Comparison of ENCODE assay signal across 8 cellular contexts in the genomic region with DNA sequence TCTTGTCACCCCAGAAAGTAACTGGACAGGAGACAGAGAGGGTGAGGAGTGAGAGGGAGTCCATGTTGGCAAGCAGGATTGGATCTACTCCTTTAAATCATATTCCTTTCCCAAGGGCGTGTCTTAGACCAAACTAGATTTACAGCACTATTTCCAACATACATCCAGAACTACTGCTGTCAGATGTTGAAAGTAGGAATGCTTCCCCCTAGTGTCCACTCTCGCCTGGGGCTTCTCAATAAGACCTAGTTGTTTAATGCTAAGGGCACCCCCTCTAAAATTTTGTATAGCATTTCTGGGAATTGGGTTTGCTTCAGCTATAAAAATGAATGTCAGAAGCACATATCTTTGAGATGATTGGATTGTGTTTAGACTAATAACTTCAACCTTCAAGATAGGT. TPM values are rescaled to one million over a fixed set of nuclear protein-coding genes. Genes with fewer than 3 reads are reported as not detected.
DNase-seq lines count a peak whose midpoint lies in the region; ATAC-seq and TF ChIP-seq lines count a peak whose summit lies in the region.

No MANE protein-coding gene starts in this region.

- H3K4me3 ChIP-seq in AG09309 (ENCODE audit: control insufficient read depth, low read depth, low read length) (no peak overlapping the region), mesenchymal stem cell (ENCODE audit: insufficient read depth in 1 of 2, low read depth in 1 of 2, low read length in 2 of 2) (no peak overlapping the region)

- H2AFZ ChIP-seq in mesenchymal stem cell (ENCODE audit: low read depth, low read length): no peak overlapping the region

- peaks cover 3% of the 10 kb centered on the region for H3K79me1 ChIP-seq in mesenchymal stem cell (replicated peaks; ENCODE audit: low read length, poor library complexity, severe bottlenecking)

- no peak overlapping the region for H2BK120ac ChIP-seq in mesenchymal stem cell (ENCODE audit: low read depth, low read length)

- H3K36me3 ChIP-seq in mesenchymal stem cell (ENCODE audit: control insufficient read depth in 1 of 2, insufficient read depth in 2 of 2, low read depth in 1 of 2, low read length in 2 of 2): peaks cover 3 to 70% of the 10 kb centered on the region in 2 experiments

- H2BK5ac ChIP-seq in mesenchymal stem cell (ENCODE audit: low read depth, low read length, poor library complexity, severe bottlenecking): no peak overlapping the region

- no peak overlapping the region for H3K23ac ChIP-seq in mesenchymal stem cell (ENCODE audit: low read length in 2 of 2)

- peaks cover 0 to 10% of the 10 kb centered on the region in 2 experiments for H3K27me3 ChIP-seq in mesenchymal stem cell (ENCODE audit: control insufficient read depth in 1 of 2, insufficient read depth in 1 of 2, low read length in 2 of 2)

- H3K9me3 ChIP-seq in mesenchymal stem cell (ENCODE audit: control insufficient read depth, low read length): no peaks in the 10 kb centered on the region

- H4K91ac ChIP-seq in mesenchymal stem cell (ENCODE audit: low read length): no peak overlapping the region

- peak overlapping the region; percentile 12 for H3K9ac ChIP-seq in mesenchymal stem cell (ENCODE audit: low read length)

- H3K4ac ChIP-seq in mesenchymal stem cell (ENCODE audit: low read depth in 1 of 2, low read length in 2 of 2): no peak overlapping the region

- no peaks in the 10 kb centered on the region for H3K4me1 ChIP-seq in mesenchymal stem cell (ENCODE audit: control insufficient read depth, insufficient read depth, low read depth, low read length)

- H3K4me2 ChIP-seq in mesenchymal stem cell (ENCODE audit: low read length, poor library complexity, severe bottlenecking): no peak overlapping the region

- TF ChIP-seq CTCF in AG09309 (IDR thresholded peaks at IDR 0.05; ENCODE audit: control insufficient read depth, insufficient read depth, low read depth, low read length, missing control alignments): peak; percentile 74

- H2AK5ac ChIP-seq in mesenchymal stem cell (ENCODE audit: low read length, severe bottlenecking): no peak overlapping the region

- no peak overlapping the region for H3K27ac ChIP-seq in mesenchymal stem cell (ENCODE audit: low read length, poor library complexity, severe bottlenecking)

- ATAC-seq in HG03025 (IDR thresholded peaks at IDR 0.05; ENCODE audit: low FRiP score, unreplicated experiment): no peak

- DNase-seq in AG09309 (ENCODE audit: low read depth): peak; percentile 34
- peak; percentile 41 for DNase-seq in GM03348 (ENCODE audit: low spot score)
- peak; percentile 51 for DNase-seq in OCI-M1 (lab: John Stamatoyannopoulos, UW)
- DNase-seq in dedifferentiated amniotic fluid mesenchymal stem cell (ENCODE audit: extremely low spot score): peak; percentile 33
- peak; percentile 63 for DNase-seq in mesenchymal stem cell
- DNase-seq in NCI-H1048 (lab: John Stamatoyannopoulos, UW): no peak
- no peak for DNase-seq in DMS79 (lab: John Stamatoyannopoulos, UW)

- H3K18ac ChIP-seq in mesenchymal stem cell (ENCODE audit: low read depth in 1 of 2, low read length in 2 of 2): no peak overlapping the region

- no peak overlapping the region for H2BK12ac ChIP-seq in mesenchymal stem cell (ENCODE audit: low read length in 2 of 2)

- WGBS in mesenchymal stem cell: no CpG with 5 or more reads among the region's 2 CpGs

- no peak overlapping the region for H2BK15ac ChIP-seq in mesenchymal stem cell (ENCODE audit: low read depth, poor library complexity, severe bottlenecking)

- no peak overlapping the region for H4K8ac ChIP-seq in mesenchymal stem cell (ENCODE audit: low read length)

- no peak overlapping the region for H3K14ac ChIP-seq in mesenchymal stem cell (ENCODE audit: low read length in 2 of 2)

RNA-seq across cellular contexts. Expression of a gene that starts 13.3 kb away (rescaled TPM):
- 9.2 TPM for polyA plus RNA-seq in mesenchymal stem cell (2013, experiment 1 of 2)
- 7.8 TPM for polyA plus RNA-seq in mesenchymal stem cell (2013, experiment 2 of 2)

RNA-seq across cellular contexts. Expression of a gene that starts 13.4 kb away (rescaled TPM):
- polyA plus RNA-seq in mesenchymal stem cell (2013, experiment 1 of 2): 6.8 TPM
- 8.0 TPM for polyA plus RNA-seq in mesenchymal stem cell (2013, experiment 2 of 2)

RNA-seq across cellular contexts. Expression of a gene that starts 58.9 kb away (rescaled TPM):
- 23.9 TPM for polyA plus RNA-seq in mesenchymal stem cell (2013, experiment 1 of 2)
- 25.8 TPM for polyA plus RNA-seq in mesenchymal stem cell (2013, experiment 2 of 2)

Comparison
In these comparisons a context has a peak if more than half of its experiments do, and no peak if none do; other contexts are left out.
1. DNase-seq: peak in AG09309 (single experiment), GM03348 (single experiment), OCI-M1 (single experiment), dedifferentiated amniotic fluid mesenchymal stem cell (single experiment) and mesenchymal stem cell (single experiment); none in NCI-H1048 (single experiment) and DMS79 (single experiment).